8 cellular contexts compared by ENCODE assay signal in the genomic region with DNA sequence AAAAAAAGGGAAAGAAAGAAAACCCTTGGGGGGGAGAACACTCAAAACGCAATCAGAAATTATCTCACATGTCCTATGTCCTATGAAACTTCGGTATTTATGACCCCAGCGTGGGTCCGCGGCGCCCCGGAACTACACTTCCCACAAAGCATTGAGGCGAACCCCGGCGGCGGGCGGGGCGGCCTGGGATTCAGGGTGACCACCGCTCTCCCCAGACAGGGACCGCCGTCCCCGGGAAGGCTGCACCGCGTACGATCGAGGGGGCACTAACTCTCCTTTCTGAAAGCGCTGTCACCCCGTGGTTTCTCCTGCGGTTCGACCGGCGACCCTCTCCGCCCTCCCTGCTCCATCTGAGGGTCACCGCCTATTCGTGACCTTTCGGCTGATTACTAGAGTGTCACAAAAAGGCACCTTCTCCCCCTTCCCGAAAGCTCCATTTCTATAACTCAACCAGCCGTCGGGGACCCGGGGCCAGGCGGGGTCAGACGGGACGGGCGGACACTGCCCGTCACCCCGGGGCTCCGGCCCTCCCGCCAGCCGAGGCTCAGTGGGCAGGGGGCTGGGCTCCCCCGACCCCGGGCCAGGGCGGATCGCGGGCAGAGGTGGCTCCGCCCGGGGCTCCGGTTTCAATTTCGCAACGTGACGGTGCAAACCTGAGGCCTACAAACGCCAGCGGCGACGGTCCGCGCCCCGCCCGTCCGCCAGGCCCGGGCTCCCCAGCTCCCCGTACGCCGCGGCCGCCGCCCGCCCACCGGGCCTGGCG. TPM values are rescaled to one million over a fixed set of nuclear protein-coding genes. Genes with fewer than 3 reads are reported as not detected.
DNase-seq lines count a peak whose midpoint lies in the region; ATAC-seq and TF ChIP-seq lines count a peak whose summit lies in the region.

No MANE protein-coding gene starts in this region.

- TF ChIP-seq CTCF in activated CD8-positive, alpha-beta T cell treated with anti-CD3 and anti-CD28 coated beads for 36 hours (IDR thresholded peaks at IDR 0.05): no peak

- peak overlapping the region; percentile 84 for H3K4me3 ChIP-seq in ectodermal cell (ENCODE audit: insufficient read depth, low read depth, low read length)

- DNase-seq in AG08396 (ENCODE audit: low spot score): peak; percentile 81
- peak; percentile 29 to 66 for DNase-seq in NCI-H526 (lab: John Stamatoyannopoulos, UW)
- DNase-seq in activated CD8-positive, alpha-beta T cell treated with anti-CD3 and anti-CD28 coated beads for 36 hours: peak; percentile 81
- peak; percentile 61 to 79 for DNase-seq in lung microvascular endothelial cell (ENCODE audit: low read depth in 2 of 2)
- peak; percentile 30 to 43 (median 32) for DNase-seq in stimulated activated CD4-positive, alpha-beta T cell treated with anti-CD3 and anti-CD28 coated beads, TNF-alpha, amount 100 ng/mL, for 48 hours (ENCODE audit: low read depth in 3 of 3)

- peak overlapping the region; percentile 91 for H3K27ac ChIP-seq in ectodermal cell (ENCODE audit: insufficient read depth, low read depth, low read length, poor library complexity, severe bottlenecking)

- H3K27ac Mint-ChIP-seq in activated CD8-positive, alpha-beta T cell treated with anti-CD3 and anti-CD28 coated beads for 36 hours: peak overlapping the region; percentile 85

- no peaks in the 10 kb centered on the region for H3K9me3 Mint-ChIP-seq in activated CD8-positive, alpha-beta T cell treated with anti-CD3 and anti-CD28 coated beads for 36 hours

- H3K27me3 Mint-ChIP-seq in activated CD8-positive, alpha-beta T cell treated with anti-CD3 and anti-CD28 coated beads for 36 hours: no peaks in the 10 kb centered on the region

- ATAC-seq in GM18873 (IDR thresholded peaks at IDR 0.05; ENCODE audit: low FRiP score, unreplicated experiment) (peak; percentile 56), HG03108 (IDR thresholded peaks at IDR 0.05; ENCODE audit: unreplicated experiment) (peak; percentile 55)
- peak; percentile 49 for ATAC-seq in activated CD8-positive, alpha-beta T cell treated with anti-CD3 and anti-CD28 coated beads for 36 hours

- peaks cover 6% of the 10 kb centered on the region for H3K4me1 ChIP-seq in ectodermal cell (ENCODE audit: control insufficient read depth, insufficient read depth, low read length)

- peaks cover 15% of the 10 kb centered on the region for H3K36me3 Mint-ChIP-seq in activated CD8-positive, alpha-beta T cell treated with anti-CD3 and anti-CD28 coated beads for 36 hours (ENCODE audit: low read depth)

- intact Hi-C loops in activated CD8-positive, alpha-beta T cell treated with anti-CD3 and anti-CD28 coated beads for 36 hours (cut with micrococcal nuclease): no loop called here

- WGBS in ectodermal cell, 2 experiments: 0% methylated on average over 74 of the region's 74 CpGs

- no peaks in the 10 kb centered on the region for H3K36me3 ChIP-seq in ectodermal cell (ENCODE audit: control insufficient read depth, insufficient read depth, low read length)

- POLR2A ChIA-PET in activated CD8-positive, alpha-beta T cell treated with anti-CD3 and anti-CD28 coated beads for 36 hours (lab: Charles Lee): interaction anchor here (0.5 to 1.5 kb wide), 5 partner anchors 42 to 456 kb away, joined by 3 to 5 read pairs (median 3); partner anchors contain the start of gene ZNF483

- H3K4me3 Mint-ChIP-seq in activated CD8-positive, alpha-beta T cell treated with anti-CD3 and anti-CD28 coated beads for 36 hours: peak overlapping the region; percentile 79

- H3K27me3 ChIP-seq in ectodermal cell (ENCODE audit: control insufficient read depth, insufficient read depth, low read length, poor library complexity, severe bottlenecking): no peaks in the 10 kb centered on the region

- H3K9me3 ChIP-seq in ectodermal cell (ENCODE audit: control insufficient read depth, low read length): no peaks in the 10 kb centered on the region

- CTCF ChIA-PET in activated CD8-positive, alpha-beta T cell treated with anti-CD3 and anti-CD28 coated beads for 36 hours (lab: Charles Lee): interaction anchor here (1.1 kb wide), 1 partner anchor 71 kb away, joined by 3 read pairs; no protein-coding TSS in a partner anchor

- H3K4me1 Mint-ChIP-seq in activated CD8-positive, alpha-beta T cell treated with anti-CD3 and anti-CD28 coated beads for 36 hours (ENCODE audit: low read depth): peaks cover 32% of the 10 kb centered on the region

RNA-seq across cellular contexts. Expression of gene ECPAS, which starts 1.3 kb away (rescaled TPM):
- 10 to 100 TPM; 71.6 to 79.6 TPM for total RNA-seq in activated CD8-positive, alpha-beta T cell treated with anti-CD3 and anti-CD28 coated beads for 36 hours
- polyA plus RNA-seq in ectodermal cell (2013, experiment 1 of 4): 57.2 TPM
- 56.9 TPM for polyA plus RNA-seq in ectodermal cell (2013, experiment 2 of 4)
- polyA plus RNA-seq in ectodermal cell (2013, experiment 3 of 4): 41.6 TPM
- 48.1 TPM for polyA plus RNA-seq in ectodermal cell (2013, experiment 4 of 4)
- 69.8 and 73.7 TPM in 2 replicates for total RNA-seq in lung microvascular endothelial cell

RNA-seq across cellular contexts. Expression of gene ZNF483, which starts 42.1 kb away (rescaled TPM):
- 1 to 10 TPM; 2.6 to 2.8 TPM for total RNA-seq in activated CD8-positive, alpha-beta T cell treated with anti-CD3 and anti-CD28 coated beads for 36 hours
- polyA plus RNA-seq in ectodermal cell (2013, experiment 1 of 4): 15.4 TPM
- 13.9 TPM for polyA plus RNA-seq in ectodermal cell (2013, experiment 2 of 4)
- 7.2 TPM for polyA plus RNA-seq in ectodermal cell (2013, experiment 3 of 4)
- polyA plus RNA-seq in ectodermal cell (2013, experiment 4 of 4): 7.8 TPM
- 1.1 and 1.6 TPM in 2 replicates for total RNA-seq in lung microvascular endothelial cell

Comparison
In these comparisons a context has a peak if more than half of its experiments do, and no peak if none do; other contexts are left out.
1. Peak in every context shown above with its lines: DNase-seq, ATAC-seq, H3K4me3 ChIP-seq and H3K27ac ChIP-seq.